ENCODE assay signal across 15 cellular contexts in genomic region chr5:68431601-68432337, GRCh38.
"Had no signal": no experiment of that assay in that cellular context is flagged by ENCODE, and none has a peak within 500 bp of the region (broad histone marks: within the 10 kb centered on the region; RNA-seq: fewer than 3 reads in every experiment).

No MANE protein-coding gene starts in this region.

- H3K4me1 ChIP-seq: colonic mucosa, prostate gland had no signal

- H3K27me3 ChIP-seq: brain microvascular endothelial cell, colonic mucosa, upper lobe of right lung had no signal

- DNase-seq: activated CD4-positive, CD25-positive, alpha-beta regulatory T cell treated with anti-CD3 and anti-CD28 coated beads, Interleukin-2, amount 50 U/mL, for 72 hours; amygdala; brain microvascular endothelial cell; colonic mucosa; foreskin melanocyte; left ventricle myocardium inferior; right cardiac atrium; stimulated activated CD4-positive, alpha-beta T cell treated with anti-CD3 and anti-CD28 coated beads, Interleukin-2, amount 100 ng/mL, for 48 hours; upper lobe of right lung had no signal

- H3K9me3 Mint-ChIP-seq: activated T-cell treated with anti-CD3 and anti-CD28 coated beads, Interleukin-2, amount 50 U/mL, for 72 hours; central memory CD8-positive, alpha-beta T cell had no signal

- H3K9me3 ChIP-seq: colonic mucosa, left ventricle myocardium inferior, prostate gland, thoracic aorta, upper lobe of right lung had no signal

- H3K27ac Mint-ChIP-seq: activated T-cell treated with anti-CD3 and anti-CD28 coated beads, Interleukin-2, amount 50 U/mL, for 72 hours had no signal

- ATAC-seq: activated naive CD4-positive, alpha-beta T cell treated with anti-CD3 and anti-CD28 coated beads, Interleukin-2, amount 50 U/mL, for 72 hours; activated T-cell treated with anti-CD3 and anti-CD28 coated beads, Interleukin-2, amount 50 U/mL, for 72 hours; right cardiac atrium; upper lobe of right lung had no signal

- H3K27ac ChIP-seq: brain microvascular endothelial cell, colonic mucosa, left ventricle myocardium inferior, prostate gland, thoracic aorta, upper lobe of right lung had no signal

- H3K36me3 ChIP-seq: brain microvascular endothelial cell, colonic mucosa, left ventricle myocardium inferior, prostate gland, thoracic aorta, upper lobe of right lung had no signal

- H3K4me3 Mint-ChIP-seq: activated T-cell treated with anti-CD3 and anti-CD28 coated beads, Interleukin-2, amount 50 U/mL, for 72 hours; central memory CD8-positive, alpha-beta T cell had no signal

- H3K4me3 ChIP-seq: colonic mucosa, left ventricle myocardium inferior, prostate gland, skin epidermis, thoracic aorta, upper lobe of right lung had no signal

- H3K27me3 Mint-ChIP-seq: central memory CD8-positive, alpha-beta T cell had no signal
